ENCODE assay signal across 13 cellular contexts in genomic region chr3:149532463-149533180, GRCh38. TPM values are rescaled to one million over a fixed set of nuclear protein-coding genes. Genes with fewer than 3 reads are reported as not detected.
DNase-seq lines count a peak whose midpoint lies in the region; ATAC-seq and TF ChIP-seq lines count a peak whose summit lies in the region.
"Had no signal": no experiment of that assay in that cellular context is flagged by ENCODE, and none has a peak within 500 bp of the region (broad histone marks: within the 10 kb centered on the region; RNA-seq: fewer than 3 reads in every experiment).

No MANE protein-coding gene starts in this region.

- no peak overlapping the region for H2BK12ac ChIP-seq in neuronal stem cell (ENCODE audit: low read length)

- H4K91ac ChIP-seq in neuronal stem cell (ENCODE audit: low read depth, low read length, poor library complexity) = no peak overlapping the region

- H3K36me3 ChIP-seq in adrenal gland (replicated peaks in 1 of 2) (no peaks in the 10 kb centered on the region), neuronal stem cell (replicated peaks in 1 of 2; ENCODE audit: control insufficient read depth in 2 of 2, insufficient read depth in 2 of 2, low read length in 2 of 2) (no peaks in the 10 kb centered on the region), body of pancreas (replicated peaks in 1 of 2; ENCODE audit: insufficient read depth in 1 of 2, low read depth in 2 of 2) (no peaks in the 10 kb centered on the region)
- H3K36me3 ChIP-seq: right atrium auricular region had no signal

- H3K9me3 ChIP-seq in adrenal gland (replicated peaks in 1 of 3) = no peaks in the 10 kb centered on the region
- H3K9me3 ChIP-seq in neuronal stem cell (replicated peaks in 1 of 2; ENCODE audit: control insufficient read depth in 2 of 2, insufficient read depth in 1 of 2, low read depth in 1 of 2, low read length in 2 of 2) = no peaks in the 10 kb centered on the region
- H3K9me3 ChIP-seq in body of pancreas = no peaks in the 10 kb centered on the region
- H3K9me3 ChIP-seq: right atrium auricular region had no signal

- H3K14ac ChIP-seq in neuronal stem cell (ENCODE audit: low read length) = no peak overlapping the region

- intact Hi-C loops in adrenal gland (cut with DNase I) (no loop called here), body of pancreas (cut with DNase I) (no loop called here)

- no peaks in the 10 kb centered on the region for H3K27me3 ChIP-seq in adrenal gland
- no peaks in the 10 kb centered on the region for H3K27me3 ChIP-seq in neuronal stem cell (ENCODE audit: control insufficient read depth in 3 of 3, insufficient read depth in 3 of 3, low read depth in 1 of 3, low read length in 3 of 3)
- H3K27me3 ChIP-seq in body of pancreas = no peaks in the 10 kb centered on the region
- H3K27me3 ChIP-seq: hepatocyte, right atrium auricular region had no signal

- no peak overlapping the region for H4K8ac ChIP-seq in neuronal stem cell (ENCODE audit: low read depth, low read length)

- H3K4me2 ChIP-seq in neuronal stem cell (ENCODE audit: insufficient read depth, low read length, poor library complexity, severe bottlenecking) = no peak overlapping the region
- H3K4me2 ChIP-seq: hepatocyte had no signal

- no peak overlapping the region for H2AK5ac ChIP-seq in neuronal stem cell (ENCODE audit: low read depth, low read length)

- H2BK120ac ChIP-seq in neuronal stem cell (ENCODE audit: low read depth, low read length) = no peak overlapping the region

- H3K79me1 ChIP-seq in neuronal stem cell (ENCODE audit: low read depth, low read length) = no peaks in the 10 kb centered on the region

- no peak overlapping the region for H2BK15ac ChIP-seq in neuronal stem cell (ENCODE audit: low read length)

- peaks cover 14 to 41% of the 10 kb centered on the region in 2 donors for H3K4me1 ChIP-seq in adrenal gland (replicated peaks in 1 of 2)
- peaks cover 15 to 41% of the 10 kb centered on the region in 2 donors for H3K4me1 ChIP-seq in neuronal stem cell (ENCODE audit: control insufficient read depth in 2 of 2, insufficient read depth in 1 of 2, low read depth in 1 of 2, low read length in 2 of 2)
- H3K4me1 ChIP-seq in body of pancreas = peaks cover 36% of the 10 kb centered on the region

- TF ChIP-seq POLR2A in adrenal gland (IDR thresholded peaks at IDR 0.05) = no peak
- TF ChIP-seq POLR2A in body of pancreas (IDR thresholded peaks at IDR 0.05) = no peak

- H2BK5ac ChIP-seq in neuronal stem cell (ENCODE audit: low read length) = no peak overlapping the region

- ATAC-seq in GM21447 (IDR thresholded peaks at IDR 0.05; ENCODE audit: unreplicated experiment) (peak; percentile 62), body of pancreas (no peak)

- H3K9ac ChIP-seq in neuronal stem cell (ENCODE audit: low read depth, low read length, poor library complexity) = peak overlapping the region; percentile 36

- no peak overlapping the region for H2AFZ ChIP-seq in neuronal stem cell (ENCODE audit: low read length)
- H2AFZ ChIP-seq: hepatocyte had no signal

- 23 to 37% (median 28%) methylated on average over 7 to 9 of the region's 9 CpGs for WGBS in adrenal gland, 4 donors
- no CpG with 5 or more reads among the region's 9 CpGs for WGBS in neuronal stem cell (ENCODE audit: extremely low coverage in 2 of 2, insufficient read length in 2 of 2, insufficient replicate concordance in 1 of 2), 2 donors
- 38 to 41% methylated on average over 9 of the region's 9 CpGs for WGBS in body of pancreas, 2 donors

- H3K4me3 ChIP-seq in adrenal gland (peak overlapping the region in 1 of 4 donors; percentile 13), neuronal stem cell (ENCODE audit: low read length in 2 of 2) (no peak overlapping the region), body of pancreas (no peak overlapping the region)
- H3K4me3 ChIP-seq: hepatocyte, right atrium auricular region, SK-N-MC had no signal

- no peak for TF ChIP-seq CTCF in adrenal gland (IDR thresholded peaks at IDR 0.05)
- no peak for TF ChIP-seq CTCF in body of pancreas (IDR thresholded peaks at IDR 0.05)

- no peak overlapping the region for H3K4ac ChIP-seq in neuronal stem cell (ENCODE audit: low read length)

- DNase-seq in DMS 273 treated with DMSO at 0.1 percent for 48 hours (lab: John Stamatoyannopoulos, UW) = peak; percentile 42
- DNase-seq in adrenal gland = peak in 4 of 7 donors; percentile 29 to 35 (median 32)
- DNase-seq in neuronal stem cell (ENCODE audit: low spot score) = no peak
- no peak for DNase-seq in body of pancreas
- DNase-seq in stimulated activated CD4-positive, alpha-beta T cell treated with anti-CD3 and anti-CD28 coated beads, Interleukin-2, amount 100 ng/mL, for 24 hours = no peak
- no peak for DNase-seq in stimulated activated CD4-positive, alpha-beta T cell treated with anti-CD3 and anti-CD28 coated beads, Interleukin-4, amount 100 ng/mL, for 4 hours
- no peak for DNase-seq in GM19240 (ENCODE audit: insufficient read length, low spot score)
- DNase-seq: activated naive CD4-positive, alpha-beta T cell had no signal

- no peak overlapping the region for H3K23ac ChIP-seq in neuronal stem cell (ENCODE audit: low read depth, low read length, poor library complexity)

- peak overlapping the region in 2 of 5 donors; percentile 8 to 27 for H3K27ac ChIP-seq in adrenal gland
- no peak overlapping the region for H3K27ac ChIP-seq in neuronal stem cell (replicated peaks; ENCODE audit: low read length)
- peak overlapping the region in 2 of 4 donors; percentile 29 to 35 for H3K27ac ChIP-seq in body of pancreas
- H3K27ac ChIP-seq: hepatocyte, right atrium auricular region, SK-N-MC had no signal

- H3K18ac ChIP-seq in neuronal stem cell (ENCODE audit: low read length) = no peak overlapping the region

RNA-seq across cellular contexts. Expression of gene TM4SF4, which starts 58.1 kb away (rescaled TPM):
- 1 to 10 TPM in 3 of 8 donors, under 1 TPM in 2, not detected in 3; 0.27 to 1.9 (median 1.0) TPM for total RNA-seq in adrenal gland
- 1 to 10 TPM in 1 of 3 donors, under 1 TPM in 2; 0.08 to 2.2 (median 0.24) TPM for polyA plus RNA-seq in adrenal gland
- not detected for polyA plus RNA-seq in neuronal stem cell (2013, experiment 1 of 2)
- not detected for polyA plus RNA-seq in neuronal stem cell (2013, experiment 2 of 2)
- total RNA-seq in body of pancreas = 100 to 1,000 TPM in 1 of 2 donors, 10 to 100 TPM in 1; 53.2 to 149 TPM
- total RNA-seq: right atrium auricular region, subcutaneous adipose tissue had no signal

Comparison
In these comparisons a context has a peak if more than half of its experiments do, and no peak if none do; other contexts are left out.
1. DNase-seq: peak in DMS 273 treated with DMSO at 0.1 percent for 48 hours (single experiment) and adrenal gland (4 of 7); none in neuronal stem cell (single experiment), body of pancreas (0 of 4), stimulated activated CD4-positive, alpha-beta T cell treated with anti-CD3 and anti-CD28 coated beads, Interleukin-2, amount 100 ng/mL, for 24 hours (0 of 2), stimulated activated CD4-positive, alpha-beta T cell treated with anti-CD3 and anti-CD28 coated beads, Interleukin-4, amount 100 ng/mL, for 4 hours (0 of 2) and GM19240 (single experiment).
2. RNA of gene TM4SF4, which starts 58.1 kb away (total RNA-seq): 53.2 to 149 TPM in body of pancreas; 0.27 to 1.9 TPM in adrenal gland; every median in the first group is over 10 times any median in the second.